ENCODE assay signal across 33 cellular contexts in genomic region chrX:49829016-49829415, GRCh38. TPM values are rescaled to one million over a fixed set of nuclear protein-coding genes. Genes with fewer than 3 reads are reported as not detected.
A peak's percentile ranks its signal among the peaks of the same experiment; 100 is the strongest.
DNase-seq lines count a peak whose midpoint lies in the region; ATAC-seq, FAIRE-seq and TF ChIP-seq lines count a peak whose summit lies in the region.
"Had no signal": no experiment of that assay in that cellular context is flagged by ENCODE, and none has a peak within 500 bp of the region (broad histone marks: within the 10 kb centered on the region; RNA-seq: fewer than 3 reads in every experiment).

PAGE4 (plus strand) TSS chrX:49829303; CDS start chrX:49830429, 1,126 bp downstream.

- H3K9me1 ChIP-seq in K562 (ENCODE audit: control insufficient read depth, insufficient read depth, low read length), result no peaks in the 10 kb centered on the region

- H3K27me3 ChIP-seq in K562 (ENCODE audit: control insufficient read depth in 2 of 2, insufficient read depth in 2 of 2, low read length in 2 of 2) (peaks cover 0 to 20% of the 10 kb centered on the region in 2 experiments; a peak in 3 of 5 replicates), GM23248 (replicated peaks; ENCODE audit: insufficient read depth) (no peaks in the 10 kb centered on the region)

- H2AFZ ChIP-seq in K562 (ENCODE audit: low read depth, low read length), result no peak within 1 kb of the TSS
- no peak within 1 kb of the TSS for H2AFZ ChIP-seq in GM23248

- H3K4me1 Mint-ChIP-seq in nephron progenitor cell, result no peaks in the 10 kb centered on the region
- H3K4me1 Mint-ChIP-seq: activated CD4-positive, alpha-beta memory T cell treated with anti-CD3 and anti-CD28 coated beads, Interleukin-2, amount 10 ng/mL, durations not matched to agents 7 days and 5 days; activated naive CD8-positive, alpha-beta T cell treated with anti-CD3 and anti-CD28 coated beads for 36 hours; natural killer cell; T-helper 17 cell had no signal

- H3K36me3 Mint-ChIP-seq in nephron progenitor cell (ENCODE audit: low read depth), result no peaks in the 10 kb centered on the region
- H3K36me3 Mint-ChIP-seq: activated naive CD8-positive, alpha-beta T cell treated with anti-CD3 and anti-CD28 coated beads for 36 hours; natural killer cell had no signal

- H3K79me2 ChIP-seq in K562 (ENCODE audit: control insufficient read depth, insufficient read depth, low read length) (no peaks in the 10 kb centered on the region), GM23248 (ENCODE audit: insufficient read depth) (no peaks in the 10 kb centered on the region)

- H3K36me3 ChIP-seq in K562 (ENCODE audit: control insufficient read depth, insufficient read depth, low read length) (no peaks in the 10 kb centered on the region), GM23248 (ENCODE audit: low read depth) (no peaks in the 10 kb centered on the region)
- H3K36me3 ChIP-seq: HAP-1, thoracic aorta, uterus had no signal

- H3K27me3 Mint-ChIP-seq in nephron progenitor cell (ENCODE audit: low read depth, poor library complexity), result no peaks in the 10 kb centered on the region

- no peak within 1 kb of the TSS for H3K4me3 Mint-ChIP-seq in nephron progenitor cell
- H3K4me3 Mint-ChIP-seq: activated CD4-positive, alpha-beta memory T cell treated with anti-CD3 and anti-CD28 coated beads, Interleukin-2, amount 10 ng/mL, durations not matched to agents 7 days and 5 days; activated naive CD8-positive, alpha-beta T cell treated with anti-CD3 and anti-CD28 coated beads for 36 hours; natural killer cell; T-helper 17 cell had no signal

- TF ChIP-seq RAD21 in K562 (CRISPR knock-in tag; conservative IDR thresholded peaks at IDR 0.05 in 1 of 2, IDR thresholded peaks at IDR 0.05 in 1 of 2), result no peak

- no peaks in the 10 kb centered on the region for H3F3A ChIP-seq in GM23248 (ENCODE audit: insufficient read depth)

- H3K9ac ChIP-seq in K562 (ENCODE audit: insufficient read depth in 1 of 2, low read depth in 2 of 2, low read length in 2 of 2), result peak within 1 kb of the TSS in 1 of 2 experiments; percentile 7; a peak in 1 of 4 replicates
- H3K9ac ChIP-seq in GM23248, result no peak within 1 kb of the TSS

- H3K27ac Mint-ChIP-seq in nephron progenitor cell, result no peak within 1 kb of the TSS
- H3K27ac Mint-ChIP-seq: activated CD4-positive, alpha-beta memory T cell treated with anti-CD3 and anti-CD28 coated beads, Interleukin-2, amount 10 ng/mL, durations not matched to agents 7 days and 5 days; activated naive CD8-positive, alpha-beta T cell treated with anti-CD3 and anti-CD28 coated beads for 36 hours; natural killer cell; T-helper 17 cell had no signal

- no peaks in the 10 kb centered on the region for H4K20me1 ChIP-seq in K562 (replicated peaks; ENCODE audit: control insufficient read depth, insufficient read depth, low read length)
- no peaks in the 10 kb centered on the region for H4K20me1 ChIP-seq in GM23248 (ENCODE audit: insufficient read depth)

- 3% methylated on average over 6 of the region's 8 CpGs for WGBS in K562 (ENCODE audit: insufficient coverage, low coverage, missing lambda C conversion rate)
- WGBS in GM23248 (ENCODE audit: low coverage in 1 of 2, low lambda C conversion rate in 2 of 2, missing lambda C conversion rate in 2 of 2), 2 experiments, result 29 to 50% methylated on average over 4 to 7 of the region's 8 CpGs

- BruUV-seq in K562 (replicated peaks; lab: Mats Ljungman, UMichigan), result no TSS peak

- TF ChIP-seq POLR2A in K562 (conservative IDR thresholded peaks at IDR 0.05), result no peak

- H3K4me2 ChIP-seq in K562 (ENCODE audit: insufficient read depth, low read length) (peak within 1 kb of the TSS; percentile 41), GM23248 (ENCODE audit: unreplicated experiment) (no peak within 1 kb of the TSS)

- intact Hi-C loops in K562 (cut with micrococcal nuclease), result no loop called here

- peaks cover 0 to 8% of the 10 kb centered on the region in 2 experiments; a peak in 1 of 5 replicates for H3K4me1 ChIP-seq in K562 (replicated peaks in 1 of 2; ENCODE audit: control insufficient read depth in 2 of 2, insufficient read depth in 2 of 2, low read length in 2 of 2)
- H3K4me1 ChIP-seq in GM23248 (ENCODE audit: insufficient read depth), result no peaks in the 10 kb centered on the region
- H3K4me1 ChIP-seq: HAP-1, uterus had no signal

- H3K9me3 Mint-ChIP-seq in nephron progenitor cell, result peaks cover 33% of the 10 kb centered on the region
- H3K9me3 Mint-ChIP-seq: activated CD4-positive, alpha-beta memory T cell treated with anti-CD3 and anti-CD28 coated beads, Interleukin-2, amount 10 ng/mL, durations not matched to agents 7 days and 5 days; activated naive CD8-positive, alpha-beta T cell treated with anti-CD3 and anti-CD28 coated beads for 36 hours; natural killer cell had no signal

- no peak within 1 kb of the TSS; the same call in 2 of the 3 replicates for H3K27ac ChIP-seq in K562 (ENCODE audit: extremely low read depth, low read depth, low read length)
- H3K27ac ChIP-seq in GM23248, result no peak within 1 kb of the TSS
- H3K27ac ChIP-seq: epithelial cell of prostate, thoracic aorta, uterus had no signal

- H3K4me3 ChIP-seq in K562 (0 out of 2 replicates have a peak within 1 kb of the TSS, but pooled peaks have one; percentile 11), GM23248 (no peak within 1 kb of the TSS)
- H3K4me3 ChIP-seq: HAP-1, thoracic aorta, uterus had no signal

- H3K9me2 ChIP-seq in GM23248 (ENCODE audit: insufficient read depth), result no peaks in the 10 kb centered on the region

- ATAC-seq in K562 (peak; percentile 99), HG02973 (IDR thresholded peaks at IDR 0.05; ENCODE audit: unreplicated experiment) (no peak), HG02885 (IDR thresholded peaks at IDR 0.05; ENCODE audit: poor library complexity, unreplicated experiment) (no peak)
- ATAC-seq: natural killer cell; stimulated activated naive CD8-positive, alpha-beta T cell treated with anti-CD3 and anti-CD28 coated beads, Interleukin-15, Interleukin-2, amounts not matched to agents 100 U/mL and 50 U/mL, for 24 hours; T-helper 17 cell had no signal

- POLR2A ChIA-PET in K562 (lab: Yijun Ruan, JAX), result no interaction called here

- peak; percentile 78 for FAIRE-seq in K562 (lab: Jason Lieb, UNC)
- FAIRE-seq: A204.1, colon, kidney had no signal

- TF ChIP-seq CTCF in K562 (IDR thresholded peaks at IDR 0.05 in 2 of 3, conservative IDR thresholded peaks at IDR 0.05 in 1 of 3; ENCODE audit: insufficient read depth in 2 of 3, low read depth in 1 of 3, low read length in 3 of 3) (peak in 2 of 3 experiments; percentile 40 to 41; a peak in 3 of 6 replicates), nephron progenitor cell (IDR thresholded peaks at IDR 0.05) (no peak)

- H3K9me3 ChIP-seq in K562 (replicated peaks; ENCODE audit: control insufficient read depth, insufficient read depth, low read depth, low read length) (no peaks in the 10 kb centered on the region), GM23248 (ENCODE audit: low read depth) (no peaks in the 10 kb centered on the region)
- H3K9me3 ChIP-seq: HAP-1, thoracic aorta, uterus had no signal

- peak; percentile 27 for DNase-seq in NCI-H82 (lab: John Stamatoyannopoulos, UW)
- no peak for DNase-seq in NCI-H82 treated with DMSO at 0.1 percent for 48 hours (lab: John Stamatoyannopoulos, UW; ENCODE audit: unreplicated experiment)
- peak; percentile 6 for DNase-seq in HuH-7 (ENCODE audit: low spot score)
- DNase-seq in K562 (ENCODE audit: extremely low read depth in 1 of 4, low spot score in 3 of 4), result peak; percentile 38 to 66 (median 59)
- no peak for DNase-seq in nephron progenitor cell
- DNase-seq in GM23248, result no peak
- DNase-seq: activated CD4-positive, alpha-beta memory T cell treated with anti-CD3 and anti-CD28 coated beads, Interleukin-2, amount 10 ng/mL, durations not matched to agents 7 days and 5 days; activated CD4-positive, alpha-beta T cell treated with anti-CD3 and anti-CD28 coated beads for 1 hour; activated naive CD8-positive, alpha-beta T cell treated with anti-CD3 and anti-CD28 coated beads for 36 hours; aorta; DND-41; effector CD4-positive, alpha-beta T cell; natural killer cell; NCI-H2171; NCI-H510A treated with DMSO at 0.1 percent for 48 hours; stimulated activated naive CD8-positive, alpha-beta T cell treated with anti-CD3 and anti-CD28 coated beads, Interleukin-15, Interleukin-2, amounts not matched to agents 100 U/mL and 50 U/mL, for 24 hours; T-helper 17 cell; uterus had no signal

- TF ChIP-seq EP300 in K562 (IDR thresholded peaks at IDR 0.05; ENCODE audit: low read length), result no peak

- in situ Hi-C loops in K562 (cut with MboI) (no loop called here), GM23248 (cut with MboI) (no loop called here)

- CTCF ChIA-PET in K562 (lab: Yijun Ruan, JAX; ENCODE audit: low intra/inter-chr PET ratio), result no interaction called here

TF ChIP-seq in K562, 482 proteins besides CTCF, POLR2A, EP300 and RAD21 (continues in another document):
- TF ChIP-seq TOE1 (IDR thresholded peaks at IDR 0.05; ENCODE audit: borderline replicate concordance) (peak; percentile 81), TOE1 (CRISPR knock-in tag; IDR thresholded peaks at IDR 0.05; ENCODE audit: borderline replicate concordance, low read depth) (no peak), RAD51 (IDR thresholded peaks at IDR 0.05; ENCODE audit: borderline replicate concordance, low read depth) (peak; percentile 87), NFYB (IDR thresholded peaks at IDR 0.05; ENCODE audit: extremely low read depth, insufficient read length) (peak; percentile 66), ZNF696 (CRISPR knock-in tag; conservative IDR thresholded peaks at IDR 0.05) (no peak), MYNN (IDR thresholded peaks at IDR 0.05) (no peak), MYNN (CRISPR knock-in tag; IDR thresholded peaks at IDR 0.05) (no peak)

RNA-seq across cellular contexts. Expression of gene PAGE4, which starts in this region (rescaled TPM):
- total RNA-seq in K562 (2011; cell fraction: chromatin; rRNA removed; ENCODE audit: low replicate concordance), result not detected in 2 replicates
- not detected in 2 replicates for total RNA-seq in K562 (2011; cell fraction: nucleolus; rRNA removed)
- total RNA-seq in K562 (2011; cell fraction: nucleoplasm; rRNA removed), result not detected in 2 replicates
- 1.7 and 2.4 TPM in 2 replicates for total RNA-seq in K562 (2014; rRNA removed)
- total RNA-seq in K562 (2014; rRNA removed; fragmentation: Illumina TruSeq; extraction: Trizol), result 2.8 and 3.9 TPM in 2 replicates
- 2.2 and 3.7 TPM in 2 replicates for total RNA-seq in K562 (2015; rRNA removed; fragmentation: Illumina TruSeq; extraction: Trizol)
- total RNA-seq in K562 (2021), result 1.1 and 1.3 TPM in 2 replicates
- 0.99 and 1.2 TPM in 2 replicates for polyA plus RNA-seq in K562 (2011; rRNA removed)
- polyA plus RNA-seq in K562 (2011; cell fraction: cytosol; rRNA removed), result 0.46 TPM in 1 of 2 replicates, not detected in the other
- not detected in 2 replicates for polyA plus RNA-seq in K562 (2011; cell fraction: nucleus; rRNA removed)
- polyA plus RNA-seq in K562 (2012), result 4.9 and 6.0 TPM in 2 replicates
- polyA plus RNA-seq in K562 (2014; fragmentation: Illumina TruSeq; extraction: Trizol), result 4.9 and 5.3 TPM in 2 replicates
- polyA plus RNA-seq in K562 (2014; fragmentation: Nextera tagmentation; extraction: Ambion mirVana), result 1 to 10 TPM; 6.7 to 8.0 TPM
- 4.0 and 6.4 TPM in 2 replicates for polyA plus RNA-seq in K562 (2014; rRNA removed)
- not detected in 2 replicates for polyA minus RNA-seq in K562 (2011; rRNA and poly(A)+ RNA removed)
- not detected in 2 replicates for polyA minus RNA-seq in K562 (2011; cell fraction: cytosol; rRNA and poly(A)+ RNA removed)
- polyA minus RNA-seq in K562 (2011; cell fraction: nucleus; rRNA and poly(A)+ RNA removed), result not detected in 2 replicates
- not detected in 2 replicates for total RNA-seq in GM23248 (2014; rRNA removed; shearing (Covaris generic))
- polyA plus RNA-seq in GM23248 (2016; fragmentation: Nextera tagmentation; extraction: Ambion mirVana), result not detected in 2 replicates
- total RNA-seq: activated CD4-positive, alpha-beta memory T cell treated with anti-CD3 and anti-CD28 coated beads, Interleukin-2, amount 10 ng/mL, durations not matched to agents 7 days and 5 days; activated naive CD8-positive, alpha-beta T cell treated with anti-CD3 and anti-CD28 coated beads for 36 hours; aorta; glomerular endothelial cell; kidney; lower leg skin; natural killer cell; osteoblast; RPMI7951; SK-MEL-5; skeletal muscle tissue; T-helper 17 cell; thoracic aorta had no signal
- polyA plus RNA-seq: aorta, BJ had no signal

Comparison
In these comparisons a context has a peak if more than half of its experiments do, and no peak if none do; other contexts are left out.
1. DNase-seq: peak in NCI-H82 (single experiment), HuH-7 (single experiment) and K562 (4 of 4); none in NCI-H82 treated with DMSO at 0.1 percent for 48 hours (single experiment), nephron progenitor cell (single experiment) and GM23248 (single experiment).